In genomic region chr17:17685775-17686291, GRCh38 we compare ENCODE assay signal across 8 cellular contexts. TPM values are rescaled to one million over a fixed set of nuclear protein-coding genes. Genes with fewer than 3 reads are reported as not detected.
DNase-seq lines count a peak whose midpoint lies in the region; ATAC-seq, FAIRE-seq and TF ChIP-seq lines count a peak whose summit lies in the region.

No MANE protein-coding gene starts in this region.

- H3K4me3 Mint-ChIP-seq in CD4-positive, alpha-beta T cell = peak overlapping the region; percentile 6

- no peaks in the 10 kb centered on the region for H3K27me3 ChIP-seq in CD4-positive, alpha-beta T cell (ENCODE audit: control insufficient read depth, insufficient read depth, low read length)
- H3K27me3 ChIP-seq in MG63 (no peaks in the 10 kb centered on the region), bronchial epithelial cell (ENCODE audit: control insufficient read depth, insufficient read depth, low read length) (no peaks in the 10 kb centered on the region), mucosa of rectum (ENCODE audit: control insufficient read depth in 2 of 2, insufficient read depth in 2 of 2, low read length in 2 of 2) (no peaks in the 10 kb centered on the region)

- DNase-seq in CD4-positive, alpha-beta T cell = no peak
- DNase-seq in MG63 = peak; percentile 73
- peak; percentile 93 for DNase-seq in bronchial epithelial cell (ENCODE audit: low read depth)
- no peak for DNase-seq in OCI-M2 (lab: John Stamatoyannopoulos, UW; ENCODE audit: unreplicated experiment)
- DNase-seq in NCI-H2107 treated with DMSO at 0.1 percent for 48 hours (lab: John Stamatoyannopoulos, UW; ENCODE audit: unreplicated experiment) = no peak

- peaks cover 5% of the 10 kb centered on the region for H3K36me3 Mint-ChIP-seq in CD4-positive, alpha-beta T cell (ENCODE audit: low read depth)

- no peak overlapping the region for H3K4me3 ChIP-seq in MG63
- peak overlapping the region; percentile 27 for H3K4me3 ChIP-seq in bronchial epithelial cell (ENCODE audit: low read depth, low read length)
- peak overlapping the region in 1 of 2 donors; percentile 14 for H3K4me3 ChIP-seq in mucosa of rectum (ENCODE audit: low read length in 2 of 2)

- no peaks in the 10 kb centered on the region for H3K9me3 Mint-ChIP-seq in CD4-positive, alpha-beta T cell

- H3K9me3 ChIP-seq in CD4-positive, alpha-beta T cell (ENCODE audit: control insufficient read depth, low read length) = no peaks in the 10 kb centered on the region
- H3K9me3 ChIP-seq in MG63 (no peaks in the 10 kb centered on the region), mucosa of rectum (ENCODE audit: control insufficient read depth in 2 of 2, low read length in 2 of 2) (no peaks in the 10 kb centered on the region)

- ATAC-seq in CD4-positive, alpha-beta T cell (ENCODE audit: poor library complexity) = no peak
- no peak for ATAC-seq in GM18870 (IDR thresholded peaks at IDR 0.05; ENCODE audit: unreplicated experiment)
- no peak for ATAC-seq in GM19351 (IDR thresholded peaks at IDR 0.05; ENCODE audit: unreplicated experiment)

- H3K36me3 ChIP-seq in MG63 (peaks cover 2% of the 10 kb centered on the region; the same call in 1 of the 2 replicates), bronchial epithelial cell (ENCODE audit: control insufficient read depth, insufficient read depth, low read length) (peaks cover 5% of the 10 kb centered on the region), mucosa of rectum (ENCODE audit: control insufficient read depth in 2 of 2, insufficient read depth in 2 of 2, low read length in 2 of 2) (no peaks in the 10 kb centered on the region)

- H3K9ac ChIP-seq in mucosa of rectum (ENCODE audit: low read depth in 1 of 2, low read length in 2 of 2) = peak overlapping the region; percentile 26 to 32

- TF ChIP-seq CTCF in CD4-positive, alpha-beta T cell (IDR thresholded peaks at IDR 0.05) = no peak
- TF ChIP-seq CTCF in bronchial epithelial cell (IDR thresholded peaks at IDR 0.05; ENCODE audit: insufficient read depth, low read length, severe bottlenecking) = no peak

- CTCF ChIA-PET in CD4-positive, alpha-beta T cell (lab: Charles Lee) = no interaction called here

- no peaks in the 10 kb centered on the region for H3K27me3 Mint-ChIP-seq in CD4-positive, alpha-beta T cell

- peak overlapping the region; percentile 42 for H3K27ac Mint-ChIP-seq in CD4-positive, alpha-beta T cell

- intact Hi-C loops in CD4-positive, alpha-beta T cell (cut with DNase I, micrococcal nuclease) = loop anchor here in 1 of 2 experiments (2.0 kb wide), 1 partner anchor 43 kb away; no protein-coding TSS in a partner anchor

- FAIRE-seq in bronchial epithelial cell (lab: Jason Lieb, UNC) = no peak

- H3K27ac ChIP-seq in CD4-positive, alpha-beta T cell (ENCODE audit: low read depth, low read length) = no peak overlapping the region
- peak overlapping the region; percentile 49 to 53 for H3K27ac ChIP-seq in mucosa of rectum (ENCODE audit: low read depth in 2 of 2, low read length in 2 of 2)

- H3K4me1 ChIP-seq in mucosa of rectum (ENCODE audit: control insufficient read depth in 2 of 2, insufficient read depth in 2 of 2, low read length in 2 of 2) = peaks cover 30 to 36% of the 10 kb centered on the region in 2 donors

- H3K4me1 Mint-ChIP-seq in CD4-positive, alpha-beta T cell (ENCODE audit: low read depth) = peaks cover 49% of the 10 kb centered on the region

- POLR2A ChIA-PET in CD4-positive, alpha-beta T cell (lab: Charles Lee) = no interaction called here

RNA-seq across cellular contexts. Expression of gene RAI1, which starts 4.6 kb away (rescaled TPM):
- 10 to 100 TPM; 19.3 to 25.2 TPM for total RNA-seq in CD4-positive, alpha-beta T cell
- total RNA-seq in MG63 (2014; rRNA removed; shearing (Covaris generic); ENCODE audit: low replicate concordance) = 2.9 and 7.1 TPM in 2 replicates
- total RNA-seq in bronchial epithelial cell = 7.4 and 8.8 TPM in 2 replicates

Comparison
In these comparisons a context has a peak if more than half of its experiments do, and no peak if none do; other contexts are left out.
1. DNase-seq: peak in MG63 (single experiment) and bronchial epithelial cell (single experiment); none in CD4-positive, alpha-beta T cell (0 of 10), OCI-M2 (single experiment) and NCI-H2107 treated with DMSO at 0.1 percent for 48 hours (single experiment).